In genomic region chr14:24098927-24099813, GRCh38 we compare ENCODE assay signal across 16 cellular contexts.
A peak's percentile ranks its signal among the peaks of the same experiment; 100 is the strongest.
DNase-seq lines count a peak whose midpoint lies in the region; ATAC-seq lines count a peak whose summit lies in the region.
"Had no signal": no experiment of that assay in that cellular context is flagged by ENCODE, and none has a peak within 500 bp of the region (broad histone marks: within the 10 kb centered on the region; RNA-seq: fewer than 3 reads in every experiment).

No MANE protein-coding gene starts in this region.

- H3K36me3 Mint-ChIP-seq in stimulated activated naive B cell treated with anti-CD40 and anti-IgM and Interleukin-4, amounts not matched to agents 10 μg/mL and 1 μg/mL and 100 μg/mL, for 72 hours: peaks cover 39 to 67% of the 10 kb centered on the region in 2 donors

- no peak for ATAC-seq in stimulated activated naive B cell treated with anti-CD40 and anti-IgM and Interleukin-4, amounts not matched to agents 10 μg/mL and 1 μg/mL and 100 μg/mL, for 72 hours (replicated peaks)
- no peak for ATAC-seq in stimulated activated naive CD8-positive, alpha-beta T cell treated with anti-CD3 and anti-CD28 coated beads, Interleukin-15, amount 100 ng/mL, for 72 hours
- ATAC-seq: activated CD4-positive, alpha-beta T cell treated with anti-CD3 and anti-CD28 coated beads for 36 hours had no signal

- H3K4me1 Mint-ChIP-seq in stimulated activated naive B cell treated with anti-CD40 and anti-IgM and Interleukin-4, amounts not matched to agents 10 μg/mL and 1 μg/mL and 100 μg/mL, for 72 hours: peaks cover 17 to 30% of the 10 kb centered on the region in 2 donors
- H3K4me1 Mint-ChIP-seq in stimulated activated naive CD8-positive, alpha-beta T cell treated with anti-CD3 and anti-CD28 coated beads, Interleukin-15, amount 100 ng/mL, for 72 hours: peaks cover 22% of the 10 kb centered on the region

- no peaks in the 10 kb centered on the region for H3K9me3 Mint-ChIP-seq in stimulated activated naive B cell treated with anti-CD40 and anti-IgM and Interleukin-4, amounts not matched to agents 10 μg/mL and 1 μg/mL and 100 μg/mL, for 72 hours
- H3K9me3 Mint-ChIP-seq in stimulated activated naive CD8-positive, alpha-beta T cell treated with anti-CD3 and anti-CD28 coated beads, Interleukin-15, amount 100 ng/mL, for 72 hours: no peaks in the 10 kb centered on the region
- H3K9me3 Mint-ChIP-seq: dendritic cell treated with granulocyte-macrophage colony-stimulating factor and Interleukin-4, amounts not matched to agents 40 ng/mL and 50 ng/mL, for 4 days had no signal

- no peaks in the 10 kb centered on the region for H3K27me3 Mint-ChIP-seq in stimulated activated naive B cell treated with anti-CD40 and anti-IgM and Interleukin-4, amounts not matched to agents 10 μg/mL and 1 μg/mL and 100 μg/mL, for 72 hours
- no peaks in the 10 kb centered on the region for H3K27me3 Mint-ChIP-seq in stimulated activated naive CD8-positive, alpha-beta T cell treated with anti-CD3 and anti-CD28 coated beads, Interleukin-15, amount 100 ng/mL, for 72 hours
- H3K27me3 Mint-ChIP-seq: activated CD4-positive, alpha-beta T cell treated with anti-CD3 and anti-CD28 coated beads for 36 hours; dendritic cell treated with granulocyte-macrophage colony-stimulating factor and Interleukin-4, amounts not matched to agents 40 ng/mL and 50 ng/mL, for 4 days had no signal

- no peak overlapping the region for H3K4me3 Mint-ChIP-seq in stimulated activated naive B cell treated with anti-CD40 and anti-IgM and Interleukin-4, amounts not matched to agents 10 μg/mL and 1 μg/mL and 100 μg/mL, for 72 hours
- H3K4me3 Mint-ChIP-seq in stimulated activated naive CD8-positive, alpha-beta T cell treated with anti-CD3 and anti-CD28 coated beads, Interleukin-15, amount 100 ng/mL, for 72 hours: no peak overlapping the region
- H3K4me3 Mint-ChIP-seq: activated CD4-positive, alpha-beta T cell treated with anti-CD3 and anti-CD28 coated beads for 36 hours; dendritic cell treated with granulocyte-macrophage colony-stimulating factor and Interleukin-4, amounts not matched to agents 40 ng/mL and 50 ng/mL, for 4 days had no signal

- peak; percentile 43 for DNase-seq in NCI-H1092 (lab: John Stamatoyannopoulos, UW)
- peak; percentile 71 for DNase-seq in NCI-H510A treated with DMSO at 0.1 percent for 48 hours (lab: John Stamatoyannopoulos, UW)
- peak; percentile 35 for DNase-seq in iPS-NIHi11 (ENCODE audit: low spot score)
- DNase-seq in stimulated activated naive B cell treated with anti-CD40 and anti-IgM and Interleukin-4, amounts not matched to agents 10 μg/mL and 1 μg/mL and 100 μg/mL, for 72 hours: no peak
- DNase-seq in NCI-H1436 treated with DMSO at 0.1 percent for 48 hours (lab: John Stamatoyannopoulos, UW): no peak
- DNase-seq in stimulated activated naive CD8-positive, alpha-beta T cell treated with anti-CD3 and anti-CD28 coated beads, Interleukin-15, amount 100 ng/mL, for 72 hours: no peak
- no peak for DNase-seq in HuH-7.5 (ENCODE audit: low spot score)
- DNase-seq: activated CD4-positive, alpha-beta T cell treated with anti-CD3 and anti-CD28 coated beads for 36 hours; activated gamma-delta T cell treated with Interleukin-2 at 50 U/mL for 16 hours; brain microvascular endothelial cell; left ventricle myocardium inferior; NCI-H1105 treated with DMSO at 0.1 percent for 48 hours; NCI-H524; OCI-M1; stimulated activated CD4-positive, alpha-beta T cell treated with anti-CD3 and anti-CD28 coated beads, Interleukin-4, amount 100 ng/mL, for 24 hours had no signal

- peak overlapping the region; percentile 81 for H3K27ac Mint-ChIP-seq in stimulated activated naive B cell treated with anti-CD40 and anti-IgM and Interleukin-4, amounts not matched to agents 10 μg/mL and 1 μg/mL and 100 μg/mL, for 72 hours
- no peak overlapping the region for H3K27ac Mint-ChIP-seq in stimulated activated naive CD8-positive, alpha-beta T cell treated with anti-CD3 and anti-CD28 coated beads, Interleukin-15, amount 100 ng/mL, for 72 hours
- H3K27ac Mint-ChIP-seq: activated CD4-positive, alpha-beta T cell treated with anti-CD3 and anti-CD28 coated beads for 36 hours; dendritic cell treated with granulocyte-macrophage colony-stimulating factor and Interleukin-4, amounts not matched to agents 40 ng/mL and 50 ng/mL, for 4 days had no signal

Comparison
In these comparisons a context has a peak if more than half of its experiments do, and no peak if none do; other contexts are left out.
1. DNase-seq: peak in NCI-H1092 (single experiment), NCI-H510A treated with DMSO at 0.1 percent for 48 hours (single experiment) and iPS-NIHi11 (single experiment); none in stimulated activated naive B cell treated with anti-CD40 and anti-IgM and Interleukin-4, amounts not matched to agents 10 μg/mL and 1 μg/mL and 100 μg/mL, for 72 hours (single experiment), NCI-H1436 treated with DMSO at 0.1 percent for 48 hours (single experiment), stimulated activated naive CD8-positive, alpha-beta T cell treated with anti-CD3 and anti-CD28 coated beads, Interleukin-15, amount 100 ng/mL, for 72 hours (0 of 2) and HuH-7.5 (single experiment).